Comparison of ENCODE assay signal across 25 cellular contexts in genomic region chr7:999921-1000593, GRCh38. TPM values are rescaled to one million over a fixed set of nuclear protein-coding genes. Genes with fewer than 3 reads are reported as not detected.
A peak's percentile ranks its signal among the peaks of the same experiment; 100 is the strongest.
DNase-seq lines count a peak whose midpoint lies in the region; ATAC-seq and TF ChIP-seq lines count a peak whose summit lies in the region.
"Had no signal": no experiment of that assay in that cellular context is flagged by ENCODE, and none has a peak within 500 bp of the region (broad histone marks: within the 10 kb centered on the region; RNA-seq: fewer than 3 reads in every experiment).

No MANE protein-coding gene starts in this region.

- H3K27me3 Mint-ChIP-seq in Calu3 (ENCODE audit: unreplicated experiment) (no peaks in the 10 kb centered on the region), IgD-negative memory B cell (no peaks in the 10 kb centered on the region), memory B cell (no peaks in the 10 kb centered on the region)
- no peaks in the 10 kb centered on the region for H3K27me3 Mint-ChIP-seq in activated T-cell treated with anti-CD3 and anti-CD28 coated beads, Interleukin-2, amount 50 U/mL, for 72 hours (ENCODE audit: low read depth)
- H3K27me3 Mint-ChIP-seq: activated naive CD8-positive, alpha-beta T cell; brain had no signal

- ATAC-seq in GM19023 (IDR thresholded peaks at IDR 0.05; ENCODE audit: unreplicated experiment) (peak; percentile 41), memory B cell (ENCODE audit: low read depth) (peak; percentile 43), HG02588 (IDR thresholded peaks at IDR 0.05; ENCODE audit: unreplicated experiment) (no peak), GM19324 (IDR thresholded peaks at IDR 0.05; ENCODE audit: low FRiP score, unreplicated experiment) (no peak), GM18519 (IDR thresholded peaks at IDR 0.05; ENCODE audit: low FRiP score, unreplicated experiment) (no peak)
- no peak for ATAC-seq in activated T-cell treated with anti-CD3 and anti-CD28 coated beads, Interleukin-2, amount 50 U/mL, for 72 hours (replicated peaks in 1 of 2)

- CTCF ChIA-PET in Calu3 (lab: Charles Lee): no interaction called here

- H3K4me1 Mint-ChIP-seq in Calu3 (ENCODE audit: low read depth, unreplicated experiment): no peaks in the 10 kb centered on the region
- peaks cover 0 to 15% (median 12%) of the 10 kb centered on the region in 3 donors for H3K4me1 Mint-ChIP-seq in IgD-negative memory B cell
- H3K4me1 Mint-ChIP-seq in memory B cell: peaks cover 18% of the 10 kb centered on the region
- H3K4me1 Mint-ChIP-seq in activated T-cell treated with anti-CD3 and anti-CD28 coated beads, Interleukin-2, amount 50 U/mL, for 72 hours (ENCODE audit: low read depth): no peaks in the 10 kb centered on the region
- H3K4me1 Mint-ChIP-seq: neural crest cell had no signal

- DNase-seq in Calu3 (no peak), memory B cell (ENCODE audit: low spot score in 2 of 2) (no peak)
- no peak for DNase-seq in activated T-cell treated with anti-CD3 and anti-CD28 coated beads, Interleukin-2, amount 50 U/mL, for 72 hours
- DNase-seq: activated CD4-positive, alpha-beta T cell treated with anti-CD3 and anti-CD28 coated beads for 48 hours; activated T-cell treated with anti-CD3 and anti-CD28 coated beads, Interleukin-2, amount 50 U/mL, for 1 hour; Caco-2; GDM1; head of caudate nucleus; mesenchymal stem cell; MG63; NCI-H1694 treated with DMSO at 0.1 percent for 48 hours; NCI-H510A treated with DMSO at 0.1 percent for 48 hours; OCI-M1; stimulated activated CD4-positive, alpha-beta T cell treated with anti-CD3 and anti-CD28 coated beads, Interleukin-12 subunit alpha, Interleukin-12 subunit beta, amount 100 ng/mL, for 4 hours; T1000 had no signal

- no peak for TF ChIP-seq CTCF in Calu3 (IDR thresholded peaks at IDR 0.05; ENCODE audit: unreplicated experiment)

- no peak overlapping the region for H3K4me3 Mint-ChIP-seq in Calu3 (ENCODE audit: low read depth, unreplicated experiment)
- H3K4me3 Mint-ChIP-seq in IgD-negative memory B cell: peak overlapping the region; percentile 38 to 87 (median 63)
- no peak overlapping the region for H3K4me3 Mint-ChIP-seq in memory B cell
- no peak overlapping the region for H3K4me3 Mint-ChIP-seq in activated T-cell treated with anti-CD3 and anti-CD28 coated beads, Interleukin-2, amount 50 U/mL, for 72 hours
- H3K4me3 Mint-ChIP-seq: activated naive CD8-positive, alpha-beta T cell; brain; neural crest cell had no signal

- H3K36me3 Mint-ChIP-seq in Calu3 (ENCODE audit: insufficient read depth, unreplicated experiment) (peaks cover 46% of the 10 kb centered on the region), IgD-negative memory B cell (no peaks in the 10 kb centered on the region), memory B cell (peaks cover 19% of the 10 kb centered on the region)
- H3K36me3 Mint-ChIP-seq in activated T-cell treated with anti-CD3 and anti-CD28 coated beads, Interleukin-2, amount 50 U/mL, for 72 hours (ENCODE audit: insufficient read depth in 2 of 2): no peaks in the 10 kb centered on the region
- H3K36me3 Mint-ChIP-seq: activated naive CD8-positive, alpha-beta T cell had no signal

- no TSS peak for BruUV-seq in Calu3 (replicated peaks; lab: Mats Ljungman, UMichigan)

- H3K9me3 Mint-ChIP-seq in Calu3 (ENCODE audit: low read depth, unreplicated experiment) (no peaks in the 10 kb centered on the region), IgD-negative memory B cell (no peaks in the 10 kb centered on the region), memory B cell (no peaks in the 10 kb centered on the region)
- no peaks in the 10 kb centered on the region for H3K9me3 Mint-ChIP-seq in activated T-cell treated with anti-CD3 and anti-CD28 coated beads, Interleukin-2, amount 50 U/mL, for 72 hours
- H3K9me3 Mint-ChIP-seq: brain, neural crest cell had no signal

- intact Hi-C loops in Calu3 (cut with micrococcal nuclease; ENCODE audit: unreplicated experiment): no loop called here

- H3K27ac Mint-ChIP-seq in Calu3 (ENCODE audit: unreplicated experiment) (peak overlapping the region; percentile 55), IgD-negative memory B cell (peak overlapping the region; percentile 75 to 88 (median 85)), memory B cell (peak overlapping the region; percentile 91)
- no peak overlapping the region for H3K27ac Mint-ChIP-seq in activated T-cell treated with anti-CD3 and anti-CD28 coated beads, Interleukin-2, amount 50 U/mL, for 72 hours
- H3K27ac Mint-ChIP-seq: activated naive CD8-positive, alpha-beta T cell had no signal

RNA-seq across cellular contexts. Expression of gene CYP2W1, which starts 17.1 kb away (rescaled TPM):
- 0.71 and 1.3 TPM in 2 replicates for total RNA-seq in Calu3 (2022)
- polyA plus RNA-seq in IgD-negative memory B cell: not detected
- total RNA-seq in activated T-cell treated with anti-CD3 and anti-CD28 coated beads, Interleukin-2, amount 50 U/mL, for 72 hours: not detected
- total RNA-seq: dermis microvascular lymphatic vessel endothelial cell, neural crest cell, SK-MEL-5 had no signal

RNA-seq across cellular contexts. Expression of gene COX19, which starts 24.7 kb away (rescaled TPM):
- total RNA-seq in Calu3 (2022): 37.4 and 39.1 TPM in 2 replicates
- polyA plus RNA-seq in IgD-negative memory B cell: 26.7 TPM
- total RNA-seq in activated T-cell treated with anti-CD3 and anti-CD28 coated beads, Interleukin-2, amount 50 U/mL, for 72 hours: 10 to 100 TPM; 20.8 to 28.4 TPM

RNA-seq across cellular contexts. Expression of gene GPR146, which starts 44.3 kb away (rescaled TPM):
- 0.66 and 1.8 TPM in 2 replicates for total RNA-seq in Calu3 (2022)
- 2.6 TPM for polyA plus RNA-seq in IgD-negative memory B cell
- 1 to 10 TPM in 1 of 2 donors, under 1 TPM in 1; 0.91 to 2.7 TPM for total RNA-seq in activated T-cell treated with anti-CD3 and anti-CD28 coated beads, Interleukin-2, amount 50 U/mL, for 72 hours
- total RNA-seq: neural crest cell had no signal

RNA-seq across cellular contexts. Expression of gene ADAP1, which starts 45.6 kb away (rescaled TPM):
- 173 and 220 TPM in 2 replicates for total RNA-seq in Calu3 (2022)
- 6.4 TPM for polyA plus RNA-seq in IgD-negative memory B cell
- 10 to 100 TPM; 11.1 to 29.4 TPM for total RNA-seq in activated T-cell treated with anti-CD3 and anti-CD28 coated beads, Interleukin-2, amount 50 U/mL, for 72 hours

Comparison
In these comparisons a context has a peak if more than half of its experiments do, and no peak if none do; other contexts are left out.
1. H3K4me3 Mint-ChIP-seq: peak in IgD-negative memory B cell (4 of 4); none in Calu3 (single experiment), memory B cell (single experiment) and activated T-cell treated with anti-CD3 and anti-CD28 coated beads, Interleukin-2, amount 50 U/mL, for 72 hours (0 of 2).
2. ATAC-seq: peak in GM19023 (single experiment) and memory B cell (single experiment); none in HG02588 (single experiment), GM19324 (single experiment), activated T-cell treated with anti-CD3 and anti-CD28 coated beads, Interleukin-2, amount 50 U/mL, for 72 hours (0 of 2) and GM18519 (single experiment).